In genomic region chr12:82593901-82594396, GRCh38 we compare ENCODE assay signal across 8 cellular contexts.
DNase-seq lines count a peak whose midpoint lies in the region; ATAC-seq lines count a peak whose summit lies in the region.

No MANE protein-coding gene starts in this region.

- H3K27ac Mint-ChIP-seq in stimulated activated naive B cell treated with anti-CD40 and anti-IgM and Interleukin-4, amounts not matched to agents 10 μg/mL and 1 μg/mL and 100 μg/mL, for 72 hours = no peak overlapping the region

- ATAC-seq in GM18861 (IDR thresholded peaks at IDR 0.05; ENCODE audit: unreplicated experiment) (peak; percentile 95), GM21737 (IDR thresholded peaks at IDR 0.05; ENCODE audit: unreplicated experiment) (peak; percentile 95), HG03460 (IDR thresholded peaks at IDR 0.05; ENCODE audit: unreplicated experiment) (peak; percentile 96)
- ATAC-seq in stimulated activated naive B cell treated with anti-CD40 and anti-IgM and Interleukin-4, amounts not matched to agents 10 μg/mL and 1 μg/mL and 100 μg/mL, for 72 hours (replicated peaks) = no peak

- DNase-seq in kidney tubule cell (ENCODE audit: low spot score) (peak; percentile 39), 8988T (no peak), SKM-1 treated with dmso at 0.1 percent for 144 hours (lab: John Stamatoyannopoulos, UW; ENCODE audit: unreplicated experiment) (no peak), G401 (ENCODE audit: low spot score) (no peak)
- DNase-seq in stimulated activated naive B cell treated with anti-CD40 and anti-IgM and Interleukin-4, amounts not matched to agents 10 μg/mL and 1 μg/mL and 100 μg/mL, for 72 hours = no peak

- no peak overlapping the region for H3K4me3 Mint-ChIP-seq in stimulated activated naive B cell treated with anti-CD40 and anti-IgM and Interleukin-4, amounts not matched to agents 10 μg/mL and 1 μg/mL and 100 μg/mL, for 72 hours

- in situ Hi-C loops in G401 (cut with HindIII; ENCODE audit: low sequenced_read_pairs) = no loop called here

- H3K9me3 Mint-ChIP-seq in stimulated activated naive B cell treated with anti-CD40 and anti-IgM and Interleukin-4, amounts not matched to agents 10 μg/mL and 1 μg/mL and 100 μg/mL, for 72 hours = peaks cover 5 to 12% of the 10 kb centered on the region in 2 donors

- H3K36me3 Mint-ChIP-seq in stimulated activated naive B cell treated with anti-CD40 and anti-IgM and Interleukin-4, amounts not matched to agents 10 μg/mL and 1 μg/mL and 100 μg/mL, for 72 hours = no peaks in the 10 kb centered on the region

- H3K4me1 Mint-ChIP-seq in stimulated activated naive B cell treated with anti-CD40 and anti-IgM and Interleukin-4, amounts not matched to agents 10 μg/mL and 1 μg/mL and 100 μg/mL, for 72 hours = no peaks in the 10 kb centered on the region

- H3K27me3 Mint-ChIP-seq in stimulated activated naive B cell treated with anti-CD40 and anti-IgM and Interleukin-4, amounts not matched to agents 10 μg/mL and 1 μg/mL and 100 μg/mL, for 72 hours = no peaks in the 10 kb centered on the region

Comparison
In these comparisons a context has a peak if more than half of its experiments do, and no peak if none do; other contexts are left out.
1. ATAC-seq: peak in GM18861 (single experiment), GM21737 (single experiment) and HG03460 (single experiment); none in stimulated activated naive B cell treated with anti-CD40 and anti-IgM and Interleukin-4, amounts not matched to agents 10 μg/mL and 1 μg/mL and 100 μg/mL, for 72 hours (0 of 2).